ENCODE assay signal across 30 cellular contexts in the genomic region with DNA sequence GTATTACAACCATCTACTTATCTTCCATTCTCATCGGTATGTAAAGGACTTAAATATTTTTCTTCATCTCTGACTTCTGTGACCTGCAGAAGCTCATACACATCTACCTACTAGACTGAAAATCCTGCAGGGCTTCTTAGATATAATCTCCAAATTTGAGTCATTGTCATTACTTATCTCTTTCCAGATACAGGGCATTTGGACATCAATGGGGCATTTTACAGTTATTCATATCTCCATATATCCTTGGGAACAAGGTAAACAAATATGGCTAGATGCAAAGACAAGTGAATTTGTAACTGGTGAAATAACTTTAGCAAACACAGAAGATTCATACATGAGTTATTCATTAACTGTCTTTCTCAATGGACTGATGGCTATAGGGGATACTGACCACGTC. TPM values are rescaled to one million over a fixed set of nuclear protein-coding genes. Genes with fewer than 3 reads are reported as not detected.
DNase-seq lines count a peak whose midpoint lies in the region; ATAC-seq and FAIRE-seq lines count a peak whose summit lies in the region.
"Had no signal": no experiment of that assay in that cellular context is flagged by ENCODE, and none has a peak within 500 bp of the region (broad histone marks: within the 10 kb centered on the region; RNA-seq: fewer than 3 reads in every experiment).

No MANE protein-coding gene starts in this region.

- no peak overlapping the region for H3K4me3 ChIP-seq in CD4-positive, CD25-positive, alpha-beta regulatory T cell (ENCODE audit: low read depth, low read length)
- H3K4me3 ChIP-seq: body of pancreas, esophagus squamous epithelium, GM12878, heart left ventricle, neural progenitor cell, right atrium auricular region, tibial artery had no signal

- H3K36me3 Mint-ChIP-seq in activated CD4-positive, alpha-beta T cell treated with anti-CD3 and anti-CD28 coated beads, Interleukin-2, amount 10 ng/mL, durations not matched to agents 24 days and 14 days (ENCODE audit: low read depth): peaks cover 11% of the 10 kb centered on the region
- no peaks in the 10 kb centered on the region for H3K36me3 Mint-ChIP-seq in CD4-positive, CD25-positive, alpha-beta regulatory T cell
- peaks cover 24% of the 10 kb centered on the region for H3K36me3 Mint-ChIP-seq in activated naive CD8-positive, alpha-beta T cell treated with anti-CD3 and anti-CD28 coated beads for 36 hours
- H3K36me3 Mint-ChIP-seq: neural progenitor cell had no signal

- peaks cover 32% of the 10 kb centered on the region for H3K4me1 ChIP-seq in CD4-positive, CD25-positive, alpha-beta regulatory T cell (ENCODE audit: control insufficient read depth, insufficient read depth, low read length, poor library complexity, severe bottlenecking)
- H3K4me1 ChIP-seq: body of pancreas, esophagus squamous epithelium, foreskin keratinocyte, heart left ventricle, neural progenitor cell, right atrium auricular region, tibial artery had no signal

- no peaks in the 10 kb centered on the region for H3K27me3 ChIP-seq in CD4-positive, CD25-positive, alpha-beta regulatory T cell (ENCODE audit: control insufficient read depth, insufficient read depth, low read length)
- H3K27me3 ChIP-seq: body of pancreas, esophagus squamous epithelium, foreskin keratinocyte, neural progenitor cell, right atrium auricular region, tibial artery had no signal

- H3K9me3 ChIP-seq in CD4-positive, CD25-positive, alpha-beta regulatory T cell (ENCODE audit: control insufficient read depth in 2 of 2, low read length in 2 of 2): no peaks in the 10 kb centered on the region
- H3K9me3 ChIP-seq: body of pancreas, esophagus squamous epithelium, heart left ventricle, right atrium auricular region, tibial artery had no signal

- no peak overlapping the region for H3K27ac ChIP-seq in CD4-positive, CD25-positive, alpha-beta regulatory T cell (ENCODE audit: insufficient read depth, low read length, poor library complexity, severe bottlenecking)
- H3K27ac ChIP-seq: body of pancreas, esophagus squamous epithelium, foreskin keratinocyte, heart left ventricle, neural progenitor cell, right atrium auricular region, tibial artery had no signal

- peak; percentile 11 for FAIRE-seq in GM19239 (lab: Jason Lieb, UNC)
- FAIRE-seq: A204.1, GM12878 had no signal

- H3K36me3 ChIP-seq in CD4-positive, CD25-positive, alpha-beta regulatory T cell (ENCODE audit: control insufficient read depth, insufficient read depth, low read length): no peaks in the 10 kb centered on the region
- H3K36me3 ChIP-seq: esophagus squamous epithelium, heart left ventricle, neural progenitor cell, right atrium auricular region, tibial artery had no signal

- peak overlapping the region; percentile 15 for H3K27ac Mint-ChIP-seq in activated CD4-positive, alpha-beta T cell treated with anti-CD3 and anti-CD28 coated beads, Interleukin-2, amount 10 ng/mL, durations not matched to agents 24 days and 14 days
- H3K27ac Mint-ChIP-seq in CD4-positive, CD25-positive, alpha-beta regulatory T cell: peak overlapping the region in 2 of 3 donors; percentile 0 to 48
- peak overlapping the region; percentile 11 for H3K27ac Mint-ChIP-seq in activated naive CD8-positive, alpha-beta T cell treated with anti-CD3 and anti-CD28 coated beads for 36 hours
- H3K27ac Mint-ChIP-seq: activated CD8-positive, alpha-beta memory T cell treated with anti-CD3 and anti-CD28 coated beads, Interleukin-2, amount 10 ng/mL, durations not matched to agents 7 days and 5 days; neural progenitor cell had no signal

- peak; percentile 13 for DNase-seq in activated CD4-positive, alpha-beta T cell treated with anti-CD3 and anti-CD28 coated beads, Interleukin-2, amount 10 ng/mL, durations not matched to agents 24 days and 14 days
- DNase-seq in activated CD4-positive, alpha-beta T cell treated with anti-CD3 and anti-CD28 coated beads, Interleukin-2, amount 50 U/mL, for 48 hours: no peak
- DNase-seq in CD4-positive, CD25-positive, alpha-beta regulatory T cell: no peak
- DNase-seq in GM19239 (ENCODE audit: insufficient read length, low spot score) (no peak), left cardiac atrium (no peak), GM19240 (ENCODE audit: insufficient read length, low spot score) (no peak)
- no peak for DNase-seq in activated naive CD8-positive, alpha-beta T cell treated with anti-CD3 and anti-CD28 coated beads for 36 hours
- DNase-seq: activated CD4-positive, CD25-positive, alpha-beta regulatory T cell treated with anti-CD3 and anti-CD28 coated beads, Interleukin-2, amount 50 U/mL, for 72 hours; activated CD8-positive, alpha-beta memory T cell treated with anti-CD3 and anti-CD28 coated beads, Interleukin-2, amount 10 ng/mL, durations not matched to agents 7 days and 5 days; activated effector memory CD4-positive, alpha-beta T cell treated with Interleukin-2 at 50 U/mL for 16 hours; body of pancreas; esophagus squamous epithelium; foreskin keratinocyte; HCEC 1CT; heart left ventricle; islet precursor cell; Karpas-422; left ventricle myocardium superior; mesendoderm; NCI-H1417 treated with DMSO at 0.1 percent for 48 hours; NCI-H2029 treated with DMSO at 0.1 percent for 48 hours; NCI-H524 treated with DMSO at 0.1 percent for 48 hours; OCI-M1; stimulated activated CD4-positive, alpha-beta T cell treated with anti-CD3 and anti-CD28 coated beads, Interleukin-1b, Interleukin-23, amount 100 ng/mL, for 48 hours; tibial artery had no signal

- H3K4me3 Mint-ChIP-seq in activated CD4-positive, alpha-beta T cell treated with anti-CD3 and anti-CD28 coated beads, Interleukin-2, amount 10 ng/mL, durations not matched to agents 24 days and 14 days: peak overlapping the region; percentile 9
- H3K4me3 Mint-ChIP-seq in CD4-positive, CD25-positive, alpha-beta regulatory T cell: no peak overlapping the region
- no peak overlapping the region for H3K4me3 Mint-ChIP-seq in activated naive CD8-positive, alpha-beta T cell treated with anti-CD3 and anti-CD28 coated beads for 36 hours
- H3K4me3 Mint-ChIP-seq: activated CD8-positive, alpha-beta memory T cell treated with anti-CD3 and anti-CD28 coated beads, Interleukin-2, amount 10 ng/mL, durations not matched to agents 7 days and 5 days; neural progenitor cell had no signal

- H3K27me3 Mint-ChIP-seq in activated CD4-positive, alpha-beta T cell treated with anti-CD3 and anti-CD28 coated beads, Interleukin-2, amount 10 ng/mL, durations not matched to agents 24 days and 14 days: no peaks in the 10 kb centered on the region
- no peaks in the 10 kb centered on the region for H3K27me3 Mint-ChIP-seq in CD4-positive, CD25-positive, alpha-beta regulatory T cell
- no peaks in the 10 kb centered on the region for H3K27me3 Mint-ChIP-seq in activated naive CD8-positive, alpha-beta T cell treated with anti-CD3 and anti-CD28 coated beads for 36 hours
- H3K27me3 Mint-ChIP-seq: activated CD8-positive, alpha-beta memory T cell treated with anti-CD3 and anti-CD28 coated beads, Interleukin-2, amount 10 ng/mL, durations not matched to agents 7 days and 5 days had no signal

- ATAC-seq in CD4-positive, CD25-positive, alpha-beta regulatory T cell (ENCODE audit: low read depth in 2 of 2): no peak
- ATAC-seq in left cardiac atrium (no peak), HG02798 (IDR thresholded peaks at IDR 0.05; ENCODE audit: poor library complexity, unreplicated experiment) (no peak)
- ATAC-seq: activated CD8-positive, alpha-beta memory T cell treated with anti-CD3 and anti-CD28 coated beads, Interleukin-2, amount 10 ng/mL, durations not matched to agents 7 days and 5 days; body of pancreas; foreskin keratinocyte; GM12878; heart left ventricle; left ventricle myocardium superior had no signal

- peaks cover 12% of the 10 kb centered on the region for H3K9me3 Mint-ChIP-seq in activated CD4-positive, alpha-beta T cell treated with anti-CD3 and anti-CD28 coated beads, Interleukin-2, amount 10 ng/mL, durations not matched to agents 24 days and 14 days
- H3K9me3 Mint-ChIP-seq in CD4-positive, CD25-positive, alpha-beta regulatory T cell: peaks cover 0 to 3% (median 0%) of the 10 kb centered on the region in 7 donors
- peaks cover 9% of the 10 kb centered on the region for H3K9me3 Mint-ChIP-seq in activated naive CD8-positive, alpha-beta T cell treated with anti-CD3 and anti-CD28 coated beads for 36 hours
- H3K9me3 Mint-ChIP-seq: neural progenitor cell had no signal

- intact Hi-C loops in activated CD4-positive, alpha-beta T cell treated with anti-CD3 and anti-CD28 coated beads, Interleukin-2, amount 10 ng/mL, durations not matched to agents 24 days and 14 days (cut with micrococcal nuclease): loop anchor here (5.0 kb wide), 1 partner anchor 147 kb away; no protein-coding TSS in a partner anchor
- intact Hi-C loops in left cardiac atrium (cut with DNase I): no loop called here

- peaks cover 52% of the 10 kb centered on the region for H3K4me1 Mint-ChIP-seq in activated CD4-positive, alpha-beta T cell treated with anti-CD3 and anti-CD28 coated beads, Interleukin-2, amount 10 ng/mL, durations not matched to agents 24 days and 14 days
- H3K4me1 Mint-ChIP-seq in CD4-positive, CD25-positive, alpha-beta regulatory T cell: peaks cover 13 to 49% (median 26%) of the 10 kb centered on the region in 4 donors
- H3K4me1 Mint-ChIP-seq in activated naive CD8-positive, alpha-beta T cell treated with anti-CD3 and anti-CD28 coated beads for 36 hours: peaks cover 55% of the 10 kb centered on the region

RNA-seq across cellular contexts. Expression of gene IL7R, which starts 37.7 kb away (rescaled TPM):
- total RNA-seq in activated CD4-positive, alpha-beta T cell treated with anti-CD3 and anti-CD28 coated beads, Interleukin-2, amount 10 ng/mL, durations not matched to agents 24 days and 14 days: 57.7 and 64.1 TPM in 2 replicates
- 394 TPM for total RNA-seq in CD4-positive, CD25-positive, alpha-beta regulatory T cell
- polyA plus RNA-seq in CD4-positive, CD25-positive, alpha-beta regulatory T cell: 100 to 1,000 TPM; 110 to 311 (median 212) TPM
- 100 to 1,000 TPM; 112 to 117 TPM for total RNA-seq in activated naive CD8-positive, alpha-beta T cell treated with anti-CD3 and anti-CD28 coated beads for 36 hours
- 10 to 100 TPM in 1 of 2 donors, 1 to 10 TPM in 1; 4.2 to 10.3 TPM for total RNA-seq in left cardiac atrium
